21 cellular contexts compared by ENCODE assay signal in the genomic region with DNA sequence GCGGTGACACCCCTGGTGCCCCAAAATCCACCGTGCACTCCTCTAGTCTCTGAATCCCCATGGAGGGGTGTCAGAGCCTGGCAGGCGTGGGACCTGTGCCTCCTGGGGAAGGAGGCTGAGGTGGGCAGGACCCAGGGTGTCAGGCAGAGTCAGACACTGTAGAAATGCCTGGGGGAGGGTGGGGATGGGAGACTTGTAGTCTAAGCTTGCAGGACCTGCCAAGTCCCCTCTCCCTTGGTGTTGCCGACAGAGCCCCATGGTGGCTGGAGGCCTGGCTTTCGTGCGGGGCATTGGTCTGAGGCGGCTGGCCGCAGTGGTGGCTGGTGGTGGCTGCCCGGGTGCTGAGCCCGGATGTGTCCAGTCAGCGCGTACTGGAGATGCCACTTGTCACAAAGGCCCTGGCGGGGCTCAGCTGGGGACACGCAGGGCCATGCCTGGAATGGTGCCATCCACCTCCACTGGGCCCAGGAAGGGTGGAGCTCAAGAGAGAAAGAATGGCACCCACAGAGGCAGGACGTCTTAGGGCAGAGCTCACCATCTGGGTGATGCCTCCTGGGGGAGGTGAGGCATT.
"Had no signal": no experiment of that assay in that cellular context is flagged by ENCODE, and none has a peak within 500 bp of the region (broad histone marks: within the 10 kb centered on the region; RNA-seq: fewer than 3 reads in every experiment).

No MANE protein-coding gene starts in this region.

- H3K4me1 Mint-ChIP-seq: central memory CD8-positive, alpha-beta T cell had no signal

- H3K4me3 Mint-ChIP-seq: central memory CD8-positive, alpha-beta T cell; dendritic cell treated with granulocyte-macrophage colony-stimulating factor and Interleukin-4, amounts not matched to agents 40 ng/mL and 50 ng/mL, for 4 days; naive thymus-derived CD4-positive, alpha-beta T cell; nephron progenitor cell; stimulated activated naive B cell treated with anti-CD40 and anti-IgM and Interleukin-4, amounts not matched to agents 10 μg/mL and 1 μg/mL and 100 μg/mL, for 72 hours had no signal

- H3K4me3 ChIP-seq: heart left ventricle, right atrium auricular region, stomach, thoracic aorta, uterus had no signal

- H3K36me3 Mint-ChIP-seq: naive thymus-derived CD4-positive, alpha-beta T cell; stimulated activated naive B cell treated with anti-CD40 and anti-IgM and Interleukin-4, amounts not matched to agents 10 μg/mL and 1 μg/mL and 100 μg/mL, for 72 hours had no signal

- H3K4me1 ChIP-seq: heart left ventricle, right atrium auricular region, stomach, uterus had no signal

- DNase-seq: erythroblast; foreskin melanocyte; heart left ventricle; hippocampal formation; kidney glomerular epithelial cell; mesendoderm; naive thymus-derived CD4-positive, alpha-beta T cell; nephron progenitor cell; stimulated activated CD4-positive, alpha-beta T cell treated with anti-CD3 and anti-CD28 coated beads, Interleukin-15, amount 100 ng/mL, for 24 hours; stimulated activated CD4-positive, alpha-beta T cell treated with anti-CD3 and anti-CD28 coated beads, Interleukin-1b, Interleukin-23, amount 100 ng/mL, for 48 hours; stimulated activated CD4-positive, alpha-beta T cell treated with anti-CD3 and anti-CD28 coated beads, Interleukin-4, amount 100 ng/mL, for 24 hours; stimulated activated naive B cell treated with anti-CD40 and anti-IgM and Interleukin-4, amounts not matched to agents 10 μg/mL and 1 μg/mL and 100 μg/mL, for 72 hours; substantia nigra; trophoblast cell; uterus had no signal

- H3K9me3 ChIP-seq: heart left ventricle, neutrophil, right atrium auricular region, stomach, thoracic aorta, uterus had no signal

- H3K27ac Mint-ChIP-seq: dendritic cell treated with granulocyte-macrophage colony-stimulating factor and Interleukin-4, amounts not matched to agents 40 ng/mL and 50 ng/mL, for 4 days; naive thymus-derived CD4-positive, alpha-beta T cell; nephron progenitor cell; stimulated activated naive B cell treated with anti-CD40 and anti-IgM and Interleukin-4, amounts not matched to agents 10 μg/mL and 1 μg/mL and 100 μg/mL, for 72 hours had no signal

- H3K9me3 Mint-ChIP-seq: central memory CD8-positive, alpha-beta T cell; dendritic cell treated with granulocyte-macrophage colony-stimulating factor and Interleukin-4, amounts not matched to agents 40 ng/mL and 50 ng/mL, for 4 days; nephron progenitor cell; stimulated activated naive B cell treated with anti-CD40 and anti-IgM and Interleukin-4, amounts not matched to agents 10 μg/mL and 1 μg/mL and 100 μg/mL, for 72 hours had no signal

- H3K36me3 ChIP-seq: heart left ventricle, neutrophil, right atrium auricular region, stomach, thoracic aorta, uterus had no signal

- H3K27ac ChIP-seq: heart left ventricle, neutrophil, right atrium auricular region, stomach, thoracic aorta, uterus had no signal

- H3K27me3 ChIP-seq: neutrophil, right atrium auricular region, uterus had no signal
